In the genomic region with DNA sequence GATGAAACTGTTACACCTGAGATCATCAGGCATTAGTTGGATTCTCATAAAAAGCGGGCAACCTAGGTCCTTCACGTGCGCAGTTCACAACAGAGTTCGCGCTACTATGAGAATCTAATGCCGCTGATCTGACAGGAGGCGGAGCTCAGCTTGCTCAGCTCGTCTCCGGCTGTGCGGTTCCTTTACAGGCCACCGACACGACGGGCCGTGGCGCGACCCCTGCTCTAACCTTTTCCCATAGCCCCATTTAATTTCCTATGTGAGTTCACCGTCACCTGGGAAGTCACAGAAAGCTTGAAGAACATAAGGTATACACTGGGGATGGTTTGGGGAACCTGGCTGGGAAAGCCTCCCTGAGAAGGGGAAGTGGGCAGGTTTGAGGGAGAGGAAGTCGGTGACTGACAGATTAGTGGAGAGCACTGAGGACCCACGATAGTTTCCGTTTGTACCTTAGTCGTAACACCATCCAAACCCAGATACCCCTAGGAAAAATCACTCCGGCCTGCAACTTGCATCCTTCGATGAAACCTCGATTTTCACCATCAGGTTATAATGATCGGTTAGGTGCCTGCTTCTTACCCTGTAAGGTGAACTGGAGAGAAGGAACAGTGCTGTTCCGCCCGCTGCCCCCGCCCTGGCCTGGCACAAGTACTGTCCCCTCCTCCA, we compare ENCODE assay signal across 8 cellular contexts. TPM values are rescaled to one million over a fixed set of nuclear protein-coding genes. Genes with fewer than 3 reads are reported as not detected.
DNase-seq lines count a peak whose midpoint lies in the region; ATAC-seq and TF ChIP-seq lines count a peak whose summit lies in the region.

No MANE protein-coding gene starts in this region.

- ATAC-seq in GM19025 (IDR thresholded peaks at IDR 0.05; ENCODE audit: low read depth, unreplicated experiment) = peak; percentile 26
- no peak for ATAC-seq in HG03520 (IDR thresholded peaks at IDR 0.05; ENCODE audit: unreplicated experiment)

- H3K4me1 ChIP-seq in HUES6 (ENCODE audit: control insufficient read depth, insufficient read depth, low read length) = peaks cover 35% of the 10 kb centered on the region
- H3K4me1 ChIP-seq in subcutaneous abdominal adipose tissue (ENCODE audit: control insufficient read depth in 5 of 5, insufficient read depth in 5 of 5, low read length in 5 of 5) = peaks cover 6 to 42% (median 35%) of the 10 kb centered on the region in 5 donors

- H3K27ac ChIP-seq in HUES6 (ENCODE audit: low read depth, low read length) (peak overlapping the region; percentile 91; the same call in 1 of the 2 replicates), coronary artery (peak overlapping the region; percentile 83 to 95), subcutaneous abdominal adipose tissue (ENCODE audit: low read depth, low read length) (peak overlapping the region; percentile 81)

- H3K9ac ChIP-seq in HUES6 (ENCODE audit: low read length) (peak overlapping the region; percentile 83), subcutaneous abdominal adipose tissue (ENCODE audit: low read length in 5 of 5) (peak overlapping the region; percentile 57 to 85 (median 83))

- peak; percentile 62 for DNase-seq in activated CD4-positive, CD25-positive, alpha-beta regulatory T cell treated with anti-CD3 and anti-CD28 coated beads, Interleukin-2, amount 50 U/mL, for 72 hours
- DNase-seq in coronary artery (ENCODE audit: low spot score) = peak; percentile 72
- peak; percentile 20 for DNase-seq in mucosa of gallbladder (ENCODE audit: low spot score)
- no peak for DNase-seq in NCI-H2107 (lab: John Stamatoyannopoulos, UW)

- peak overlapping the region; percentile 52 for H3K4me3 ChIP-seq in HUES6 (ENCODE audit: low read depth, low read length)
- H3K4me3 ChIP-seq in coronary artery = peak overlapping the region; percentile 87
- H3K4me3 ChIP-seq in subcutaneous abdominal adipose tissue (ENCODE audit: low read depth in 1 of 5, low read length in 5 of 5) = peak overlapping the region; percentile 45 to 71 (median 67)

- H3K36me3 ChIP-seq in HUES6 (ENCODE audit: control insufficient read depth, insufficient read depth, low read length) = peaks cover 6% of the 10 kb centered on the region
- H3K36me3 ChIP-seq in subcutaneous abdominal adipose tissue (ENCODE audit: control insufficient read depth in 5 of 5, insufficient read depth in 5 of 5, low read length in 5 of 5) = peaks cover 0 to 3% (median 0%) of the 10 kb centered on the region in 5 donors

- H3K27me3 ChIP-seq in HUES6 (ENCODE audit: control insufficient read depth, insufficient read depth, low read length) = peaks cover 34% of the 10 kb centered on the region
- H3K27me3 ChIP-seq in subcutaneous abdominal adipose tissue (ENCODE audit: control insufficient read depth in 5 of 5, insufficient read depth in 4 of 5, low read length in 5 of 5) = peaks cover 0 to 11% (median 6%) of the 10 kb centered on the region in 5 donors

- no peak for TF ChIP-seq CTCF in coronary artery (IDR thresholded peaks at IDR 0.05)

- H3K9me3 ChIP-seq in HUES6 (ENCODE audit: control insufficient read depth, insufficient read depth, low read depth, low read length) (no peaks in the 10 kb centered on the region), subcutaneous abdominal adipose tissue (ENCODE audit: control insufficient read depth in 5 of 5, low read length in 5 of 5) (no peaks in the 10 kb centered on the region)

RNA-seq across cellular contexts. Expression of gene AAAS, which starts 2.8 kb away (rescaled TPM):
- total RNA-seq in mucosa of gallbladder = 55.5 TPM

RNA-seq across cellular contexts. Expression of gene SP7, which starts 11.9 kb away (rescaled TPM):
- not detected for total RNA-seq in mucosa of gallbladder

RNA-seq across cellular contexts. Expression of gene MYG1, which starts 24.8 kb away (rescaled TPM):
- 63.4 TPM for total RNA-seq in mucosa of gallbladder

RNA-seq across cellular contexts. Expression of gene PFDN5, which starts 28.9 kb away (rescaled TPM):
- total RNA-seq in mucosa of gallbladder = 420 TPM

RNA-seq across cellular contexts. Expression of gene SP1, which starts 55.7 kb away (rescaled TPM):
- total RNA-seq in mucosa of gallbladder = 104 TPM
